8 cellular contexts compared by ENCODE assay signal in the genomic region with DNA sequence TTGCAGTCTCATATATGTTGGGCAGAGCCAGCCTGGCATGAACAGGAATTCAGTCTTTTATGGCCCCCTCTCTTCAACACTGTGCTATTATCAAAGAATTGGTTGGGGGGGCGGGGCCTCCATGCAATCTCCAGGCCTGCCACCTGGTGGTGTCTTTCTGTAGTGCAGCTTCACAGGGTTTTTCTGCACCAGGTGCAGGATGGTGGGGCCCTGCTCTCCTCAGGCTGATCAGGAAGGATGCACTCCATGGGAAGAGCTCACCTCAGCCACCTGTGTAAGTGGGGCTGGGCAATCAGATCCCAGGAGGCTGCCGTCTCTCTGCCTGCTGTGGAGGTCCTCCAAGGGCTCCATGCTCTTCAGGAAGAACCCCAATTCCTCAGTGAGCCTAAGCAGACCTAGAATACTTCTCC. TPM values are rescaled to one million over a fixed set of nuclear protein-coding genes. Genes with fewer than 3 reads are reported as not detected.
A peak's percentile ranks its signal among the peaks of the same experiment; 100 is the strongest.
DNase-seq lines count a peak whose midpoint lies in the region; ATAC-seq and TF ChIP-seq lines count a peak whose summit lies in the region.

No MANE protein-coding gene starts in this region.

- TF ChIP-seq CTCF in astrocyte of the spinal cord (IDR thresholded peaks at IDR 0.05; ENCODE audit: low read depth, low read length), result peak; percentile 93

- ATAC-seq in Right ventricle myocardium inferior, result no peak
- ATAC-seq in GM21390 (IDR thresholded peaks at IDR 0.05; ENCODE audit: unreplicated experiment), result no peak

- intact Hi-C loops in Right ventricle myocardium inferior (cut with DNase I) (loop anchor here (2.0 to 5.0 kb wide), 2 partner anchors 47 to 52 kb away; a partner anchor contains a TSS), cardiac septum (cut with DNase I) (loop anchor here (5.0 kb wide), 3 partner anchors 33 to 222 kb away; a partner anchor contains a TSS)

- H3K4me3 ChIP-seq in astrocyte of the spinal cord (ENCODE audit: low read depth, low read length), result no peak overlapping the region

- DNase-seq in Right ventricle myocardium inferior (ENCODE audit: missing footprints), result peak; percentile 89
- DNase-seq in cardiac septum (ENCODE audit: low spot score), result no peak
- peak; percentile 42 for DNase-seq in NCI-H2081 treated with DMSO at 0.1 percent for 48 hours (lab: John Stamatoyannopoulos, UW)
- DNase-seq in UCSD-AML1 (lab: John Stamatoyannopoulos, UW; ENCODE audit: unreplicated experiment), result peak; percentile 71
- peak; percentile 60 for DNase-seq in astrocyte of the spinal cord (ENCODE audit: low read depth, low spot score)
- DNase-seq in iPS-NIHi7 (ENCODE audit: extremely low spot score), result peak; percentile 92
- peak; percentile 89 for DNase-seq in stimulated activated CD4-positive, alpha-beta T cell treated with anti-CD3 and anti-CD28 coated beads, Interleukin-15, amount 100 ng/mL, for 24 hours

- in situ Hi-C loops in astrocyte of the spinal cord (cut with HindIII; ENCODE audit: low sequenced_read_pairs), result no loop called here

RNA-seq across cellular contexts. Expression of a gene that starts 16.7 kb away (rescaled TPM):
- 77.9 TPM for total RNA-seq in Right ventricle myocardium inferior
- total RNA-seq in cardiac septum, result 75.5 TPM

RNA-seq across cellular contexts. Expression of a gene that starts 28.6 kb away (rescaled TPM):
- total RNA-seq in Right ventricle myocardium inferior (59.3 TPM), cardiac septum (52.7 TPM)

RNA-seq across cellular contexts. Expression of a gene that starts 45.6 kb away (rescaled TPM):
- 10.9 TPM for total RNA-seq in Right ventricle myocardium inferior
- 11.3 TPM for total RNA-seq in cardiac septum
